Comparison of ENCODE assay signal across 1 cellular context in genomic region chr14:58963873-58964597, GRCh38.
TF ChIP-seq lines count a peak whose summit lies in the region.

No MANE protein-coding gene starts in this region.

TF ChIP-seq in GM23338, 12 proteins besides CTCF, POLR2A, EP300 and RAD21 (continued from another document):
- TF ChIP-seq ZNF462 (CRISPR knock-in tag; IDR thresholded peaks at IDR 0.05) = no peak
- no peak for TF ChIP-seq POLR2AphosphoS5 (IDR thresholded peaks at IDR 0.05; ENCODE audit: low read depth)
- TF ChIP-seq EZH2phosphoT487 (IDR thresholded peaks at IDR 0.05; ENCODE audit: unreplicated experiment) = no peak
